Comparison of ENCODE assay signal across 8 cellular contexts in the genomic region with DNA sequence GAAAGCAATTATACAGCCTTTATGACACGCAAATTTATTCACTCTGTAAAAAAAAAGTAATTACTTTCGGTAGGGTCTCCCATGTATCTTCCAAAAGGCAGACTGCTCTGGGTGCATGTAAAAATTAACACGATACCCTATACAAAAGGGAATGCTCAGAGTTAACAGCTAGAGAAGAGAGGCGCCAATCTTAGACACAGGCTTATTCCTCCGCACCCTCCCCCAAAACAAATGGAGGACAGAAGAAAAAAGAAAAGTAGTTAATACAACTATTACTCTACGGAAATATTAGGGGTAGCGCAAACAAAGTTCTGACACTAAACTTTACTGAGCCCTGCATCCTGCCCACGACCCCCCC. TPM values are rescaled to one million over a fixed set of nuclear protein-coding genes. Genes with fewer than 3 reads are reported as not detected.
A peak's percentile ranks its signal among the peaks of the same experiment; 100 is the strongest.
DNase-seq lines count a peak whose midpoint lies in the region; ATAC-seq, FAIRE-seq and TF ChIP-seq lines count a peak whose summit lies in the region.

No MANE protein-coding gene starts in this region.

- H3K9me3 ChIP-seq in HepG2 (ENCODE audit: low read length) (no peaks in the 10 kb centered on the region), transverse colon (no peaks in the 10 kb centered on the region)

- intact Hi-C loops in HepG2 (cut with micrococcal nuclease; ENCODE audit: unreplicated experiment) (loop anchor here (2.0 kb wide), 1 partner anchor 376 kb away; a partner anchor contains a TSS), transverse colon (cut with DNase I; ENCODE audit: low total_unique reads) (no loop called here)

- H3K9ac ChIP-seq in HepG2 (ENCODE audit: insufficient read depth, low read depth, low read length) = peak overlapping the region; percentile 94

- H2AFZ ChIP-seq in HepG2 (ENCODE audit: low read length) = peak overlapping the region; percentile 80

- H3K36me3 ChIP-seq in HepG2 (replicated peaks in 1 of 2; ENCODE audit: control insufficient read depth in 1 of 2, insufficient read depth in 2 of 2, low read length in 2 of 2) (peaks cover 0 to 1% of the 10 kb centered on the region in 2 experiments; a peak in 2 of 5 replicates), transverse colon (peaks cover 0 to 16% (median 8%) of the 10 kb centered on the region in 4 donors)

- H3K4me2 ChIP-seq in HepG2 (ENCODE audit: low read depth, low read length) = peak overlapping the region; percentile 77

- TF ChIP-seq EP300 in HepG2 (IDR thresholded peaks at IDR 0.05; ENCODE audit: low read depth in 2 of 2, low read length in 2 of 2) (no peak), HepG2 (CRISPR knock-in tag; IDR thresholded peaks at IDR 0.05; ENCODE audit: borderline replicate concordance) (no peak), transverse colon (IDR thresholded peaks at IDR 0.05; ENCODE audit: low read depth) (no peak)

- TF ChIP-seq POLR2A in HepG2 (IDR thresholded peaks at IDR 0.05; ENCODE audit: insufficient read depth in 1 of 2, low read depth in 2 of 2, low read length in 2 of 2) = no peak
- no peak for TF ChIP-seq POLR2A in transverse colon (IDR thresholded peaks at IDR 0.05)

- CTCF ChIA-PET in HepG2 (lab: Yijun Ruan, JAX; ENCODE audit: low intra/inter-chr PET ratio, low total read pairs) = no interaction called here

- H3K4me3 ChIP-seq in astrocyte of the cerebellum (ENCODE audit: low read depth, low read length) (peak overlapping the region; percentile 88), HepG2 (replicated peaks in 1 of 3; ENCODE audit: insufficient read depth in 1 of 3, low read depth in 2 of 3, low read length in 3 of 3) (peak overlapping the region; percentile 70 to 93 (median 83)), transverse colon (peak overlapping the region; percentile 51 to 84 (median 74))

- no peaks in the 10 kb centered on the region; a peak in 1 of 5 replicates for H3K27me3 ChIP-seq in HepG2 (ENCODE audit: control insufficient read depth in 1 of 2, insufficient read depth in 2 of 2, low read length in 2 of 2)
- H3K27me3 ChIP-seq in transverse colon = no peaks in the 10 kb centered on the region

- DNase-seq in NCI-H1092 treated with DMSO at 0.1 percent for 48 hours (lab: John Stamatoyannopoulos, UW) (peak; percentile 74), NCI-H1092 (lab: John Stamatoyannopoulos, UW) (no peak), astrocyte of the cerebellum (ENCODE audit: low read depth) (no peak), HepG2 (ENCODE audit: low spot score) (no peak), transverse colon (no peak), SHP77 (lab: John Stamatoyannopoulos, UW) (no peak), DMS114 treated with DMSO at 0.1 percent for 48 hours (lab: John Stamatoyannopoulos, UW; ENCODE audit: unreplicated experiment) (no peak)

- H3K27ac ChIP-seq in HepG2 (ENCODE audit: extremely low read length, insufficient read depth, low read length) = peak overlapping the region; percentile 98
- H3K27ac ChIP-seq in transverse colon = peak overlapping the region; percentile 91 to 96 (median 94)

- BruUV-seq in HepG2 (replicated peaks; lab: Mats Ljungman, UMichigan) = no TSS peak

- FAIRE-seq in HepG2 (lab: Jason Lieb, UNC) = no peak

- 0% methylated on average over 8 of the region's 8 CpGs for WGBS in HepG2 (ENCODE audit: low lambda C conversion rate)
- WGBS in transverse colon (ENCODE audit: low coverage in 1 of 2), 2 donors = 0% methylated on average over 2 to 8 of the region's 8 CpGs

- POLR2A ChIA-PET in HepG2 (lab: Yijun Ruan, JAX) = interaction anchor here (1.6 kb wide), 1 partner anchor 377 kb away, joined by 3 read pairs; a partner anchor contains a TSS

- H3K4me1 ChIP-seq in HepG2 (ENCODE audit: insufficient read depth, low read length) (peaks cover 24% of the 10 kb centered on the region), transverse colon (peaks cover 6 to 31% (median 18%) of the 10 kb centered on the region in 4 donors)

- TF ChIP-seq CTCF in astrocyte of the cerebellum (IDR thresholded peaks at IDR 0.05; ENCODE audit: low read depth, low read length, missing control alignments) (no peak), HepG2 (CRISPR knock-in tag; IDR thresholded peaks at IDR 0.05) (no peak), transverse colon (IDR thresholded peaks at IDR 0.05) (no peak)

- H4K20me1 ChIP-seq in HepG2 (ENCODE audit: insufficient read depth, low read length) = no peaks in the 10 kb centered on the region

- peaks cover 22% of the 10 kb centered on the region for H3K79me2 ChIP-seq in HepG2 (ENCODE audit: insufficient read depth, low read length)

- ATAC-seq in HG03097 (IDR thresholded peaks at IDR 0.05; ENCODE audit: low FRiP score, unreplicated experiment) (peak; percentile 9), HepG2 (peak; percentile 15)

- no peak for TF ChIP-seq RAD21 in HepG2 (CRISPR knock-in tag; IDR thresholded peaks at IDR 0.05)

- in situ Hi-C loops in astrocyte of the cerebellum (cut with HindIII; ENCODE audit: low sequenced_read_pairs) = no loop called here
- in situ Hi-C loops in HepG2 (cut with HindIII; ENCODE audit: extremely low pct_ligation_motif_present, low pct_unique_long_range_greater_than_20kb) = no loop called here
- in situ Hi-C loops in transverse colon (cut with MboI; ENCODE audit: low pct_ligation_motif_present in 1 of 4, low pct_unique_long_range_greater_than_20kb in 1 of 4, low sequenced_read_pairs in 3 of 4) = no loop called here

TF ChIP-seq in HepG2, 621 proteins besides CTCF, POLR2A, EP300 and RAD21:
- TF ChIP-seq ZNF678 (CRISPR knock-in tag; IDR thresholded peaks at IDR 0.05) (0 out of 2 replicates have a peak, but pooled peaks have one; percentile 5), ZNF775 (CRISPR knock-in tag; IDR thresholded peaks at IDR 0.05; ENCODE audit: borderline replicate concordance) (0 out of 2 replicates have a peak, but pooled peaks have one; percentile 26), ZNF225 (CRISPR knock-in tag; IDR thresholded peaks at IDR 0.05) (no peak), ZNF7 (CRISPR knock-in tag; IDR thresholded peaks at IDR 0.05) (no peak), ZNF510 (CRISPR knock-in tag; IDR thresholded peaks at IDR 0.05; ENCODE audit: low read depth) (peak; percentile 0; the same call in 1 of the 2 replicates), WIZ (CRISPR knock-in tag; IDR thresholded peaks at IDR 0.05) (no peak), SMAD3 (CRISPR knock-in tag; IDR thresholded peaks at IDR 0.05) (0 out of 2 replicates have a peak, but pooled peaks have one; percentile 4), KDM5A (IDR thresholded peaks at IDR 0.05; ENCODE audit: borderline replicate concordance, low read length) (peak; percentile 36; the same call in 1 of the 2 replicates), RXRA (CRISPR knock-in tag; IDR thresholded peaks at IDR 0.05) (no peak)

RNA-seq across cellular contexts. Expression of a gene that starts 0.4 kb away (rescaled TPM):
- total RNA-seq in HepG2 (2016; rRNA removed; fragmentation: Illumina TruSeq; extraction: Trizol) (16.3 and 24.7 TPM in 2 replicates), transverse colon (10 to 100 TPM in 2 of 4 donors, 1 to 10 TPM in 2; 5.2 to 27.5 (median 14.9) TPM)
- total RNA-seq in HepG2 (2016; cell fraction: cytosol; rRNA removed; fragmentation: Illumina TruSeq; extraction: Trizol; ENCODE audit: low read depth) = 1.4 and 2.9 TPM in 2 replicates
- 15.5 and 23.9 TPM in 2 replicates for total RNA-seq in HepG2 (2016; cell fraction: insoluble cytoplasmic fraction; rRNA removed; fragmentation: Illumina TruSeq; extraction: Trizol)
- total RNA-seq in HepG2 (2016; cell fraction: membrane; rRNA removed; fragmentation: Illumina TruSeq; extraction: Trizol) = 4.3 and 5.0 TPM in 2 replicates
- total RNA-seq in HepG2 (2016; cell fraction: nucleus; rRNA removed; fragmentation: Illumina TruSeq; extraction: Trizol) = 33.4 and 33.5 TPM in 2 replicates
- 7.4 and 8.8 TPM in 2 replicates for polyA plus RNA-seq in HepG2 (2011; rRNA removed)
- polyA plus RNA-seq in HepG2 (2011; cell fraction: cytosol; rRNA removed) = 2.1 and 4.2 TPM in 2 replicates
- polyA plus RNA-seq in HepG2 (2011; cell fraction: nucleus; rRNA removed) = 6.8 and 8.2 TPM in 2 replicates
- polyA plus RNA-seq in HepG2 (2012) = 14.8 and 22.3 TPM in 2 replicates
- polyA plus RNA-seq in HepG2 (2016; cell fraction: cytosol; fragmentation: Illumina TruSeq; extraction: Trizol; ENCODE audit: low read depth) = 0.82 and 0.85 TPM in 2 replicates
- polyA plus RNA-seq in HepG2 (2016; cell fraction: insoluble cytoplasmic fraction; fragmentation: Illumina TruSeq; extraction: Trizol; ENCODE audit: low read depth) = 11.1 and 11.4 TPM in 2 replicates
- polyA plus RNA-seq in HepG2 (2016; cell fraction: membrane; fragmentation: Illumina TruSeq; extraction: Trizol; ENCODE audit: low read depth) = 1.7 and 2.2 TPM in 2 replicates
- 35.0 and 36.6 TPM in 2 replicates for polyA plus RNA-seq in HepG2 (2016; cell fraction: nucleus; fragmentation: Illumina TruSeq; extraction: Trizol; ENCODE audit: insufficient read depth, low read depth)
- polyA minus RNA-seq in HepG2 (2011; rRNA and poly(A)+ RNA removed; ENCODE audit: low replicate concordance) = 2.5 and 3.2 TPM in 2 replicates
- polyA minus RNA-seq in HepG2 (2011; cell fraction: cytosol; rRNA and poly(A)+ RNA removed) = 10.5 and 11.4 TPM in 2 replicates
- 19.5 and 20.1 TPM in 2 replicates for polyA minus RNA-seq in HepG2 (2011; cell fraction: nucleus; rRNA and poly(A)+ RNA removed)

RNA-seq across cellular contexts. Expression of a gene that starts 41.7 kb away (rescaled TPM):
- total RNA-seq in HepG2 (2016; rRNA removed; fragmentation: Illumina TruSeq; extraction: Trizol) (not detected in 2 replicates), transverse colon (1 to 10 TPM in 3 of 4 donors, not detected in 1; 2.9 to 9.2 (median 4.6) TPM)
- not detected in 2 replicates for total RNA-seq in HepG2 (2016; cell fraction: cytosol; rRNA removed; fragmentation: Illumina TruSeq; extraction: Trizol; ENCODE audit: low read depth)
- not detected in 2 replicates for total RNA-seq in HepG2 (2016; cell fraction: insoluble cytoplasmic fraction; rRNA removed; fragmentation: Illumina TruSeq; extraction: Trizol)
- total RNA-seq in HepG2 (2016; cell fraction: membrane; rRNA removed; fragmentation: Illumina TruSeq; extraction: Trizol) = not detected in 2 replicates
- not detected in 2 replicates for total RNA-seq in HepG2 (2016; cell fraction: nucleus; rRNA removed; fragmentation: Illumina TruSeq; extraction: Trizol)
- polyA plus RNA-seq in HepG2 (2011; rRNA removed) = not detected in 2 replicates
- not detected in 2 replicates for polyA plus RNA-seq in HepG2 (2011; cell fraction: cytosol; rRNA removed)
- not detected in 2 replicates for polyA plus RNA-seq in HepG2 (2011; cell fraction: nucleus; rRNA removed)
- polyA plus RNA-seq in HepG2 (2012) = not detected in 2 replicates
- not detected in 2 replicates for polyA plus RNA-seq in HepG2 (2016; cell fraction: cytosol; fragmentation: Illumina TruSeq; extraction: Trizol; ENCODE audit: low read depth)
- not detected in 2 replicates for polyA plus RNA-seq in HepG2 (2016; cell fraction: insoluble cytoplasmic fraction; fragmentation: Illumina TruSeq; extraction: Trizol; ENCODE audit: low read depth)
- not detected in 2 replicates for polyA plus RNA-seq in HepG2 (2016; cell fraction: membrane; fragmentation: Illumina TruSeq; extraction: Trizol; ENCODE audit: low read depth)
- not detected in 2 replicates for polyA plus RNA-seq in HepG2 (2016; cell fraction: nucleus; fragmentation: Illumina TruSeq; extraction: Trizol; ENCODE audit: insufficient read depth, low read depth)
- polyA minus RNA-seq in HepG2 (2011; rRNA and poly(A)+ RNA removed; ENCODE audit: low replicate concordance) = not detected in 2 replicates
- not detected in 2 replicates for polyA minus RNA-seq in HepG2 (2011; cell fraction: cytosol; rRNA and poly(A)+ RNA removed)
- polyA minus RNA-seq in HepG2 (2011; cell fraction: nucleus; rRNA and poly(A)+ RNA removed) = not detected in 2 replicates
